ENCODE assay signal across 11 cellular contexts in genomic region chr6:137708481-137708880, GRCh38.
DNase-seq lines count a peak whose midpoint lies in the region; ATAC-seq and TF ChIP-seq lines count a peak whose summit lies in the region.
"Had no signal": no experiment of that assay in that cellular context is flagged by ENCODE, and none has a peak within 500 bp of the region (broad histone marks: within the 10 kb centered on the region; RNA-seq: fewer than 3 reads in every experiment).

No MANE protein-coding gene starts in this region.

- H3K36me3 Mint-ChIP-seq in activated T-cell treated with anti-CD3 and anti-CD28 coated beads, Interleukin-2, amount 50 U/mL, for 24 hours (ENCODE audit: low read depth): no peaks in the 10 kb centered on the region
- peaks cover 18% of the 10 kb centered on the region for H3K36me3 Mint-ChIP-seq in stimulated activated effector memory CD8-positive, alpha-beta T cell treated with anti-CD3 and anti-CD28 coated beads, Interleukin-12 subunit alpha, Interleukin-12 subunit beta, amount 100 ng/mL, for 72 hours
- H3K36me3 Mint-ChIP-seq: type B pancreatic cell had no signal

- H3K4me3 ChIP-seq in SJCRH30: no peak overlapping the region
- no peak overlapping the region for H3K4me3 ChIP-seq in effector memory CD4-positive, alpha-beta T cell (ENCODE audit: insufficient read depth, low read depth, low read length, poor library complexity, severe bottlenecking)

- TF ChIP-seq CTCF in GM13977 (IDR thresholded peaks at IDR 0.05; ENCODE audit: extremely low read depth, insufficient read depth, missing control alignments): no peak

- no peaks in the 10 kb centered on the region for H3K36me3 ChIP-seq in SJCRH30
- no peaks in the 10 kb centered on the region for H3K36me3 ChIP-seq in effector memory CD4-positive, alpha-beta T cell (ENCODE audit: control insufficient read depth, insufficient read depth, low read length)

- peak overlapping the region; percentile 20; the same call in 1 of the 2 replicates for H3K27ac ChIP-seq in SJCRH30
- H3K27ac ChIP-seq in effector memory CD4-positive, alpha-beta T cell (ENCODE audit: insufficient read depth, low read length, poor library complexity, severe bottlenecking): peak overlapping the region; percentile 89

- H3K4me1 ChIP-seq in SJCRH30: peaks cover 14% of the 10 kb centered on the region
- peaks cover 27% of the 10 kb centered on the region for H3K4me1 ChIP-seq in effector memory CD4-positive, alpha-beta T cell (ENCODE audit: control insufficient read depth, insufficient read depth, low read length, poor library complexity, severe bottlenecking)

- no peak for DNase-seq in activated T-cell treated with anti-CD3 and anti-CD28 coated beads, Interleukin-2, amount 50 U/mL, for 24 hours
- no peak for DNase-seq in activated T-cell treated with anti-CD3 and anti-CD28 coated beads for 4 hours
- no peak for DNase-seq in SJCRH30
- no peak for DNase-seq in effector memory CD4-positive, alpha-beta T cell
- DNase-seq in stimulated activated effector memory CD8-positive, alpha-beta T cell treated with anti-CD3 and anti-CD28 coated beads, Interleukin-12 subunit alpha, Interleukin-12 subunit beta, amount 100 ng/mL, for 72 hours (ENCODE audit: low spot score in 2 of 2): no peak
- no peak for DNase-seq in 8988T
- no peak for DNase-seq in NOMO-1 treated with DMSO at 0.1 percent for 48 hours (lab: John Stamatoyannopoulos, UW; ENCODE audit: unreplicated experiment)
- no peak for DNase-seq in GM13977 (ENCODE audit: low spot score)

- H3K9me3 Mint-ChIP-seq in activated T-cell treated with anti-CD3 and anti-CD28 coated beads, Interleukin-2, amount 50 U/mL, for 24 hours: peaks cover 6% of the 10 kb centered on the region
- peaks cover 7% of the 10 kb centered on the region for H3K9me3 Mint-ChIP-seq in stimulated activated effector memory CD8-positive, alpha-beta T cell treated with anti-CD3 and anti-CD28 coated beads, Interleukin-12 subunit alpha, Interleukin-12 subunit beta, amount 100 ng/mL, for 72 hours
- H3K9me3 Mint-ChIP-seq: H9, type B pancreatic cell had no signal

- in situ Hi-C loops in GM13977 (cut with MboI; ENCODE audit: low pct_unique_long_range_greater_than_20kb, low sequenced_read_pairs, unreplicated experiment): loop anchor here (5.0 kb wide), 2 partner anchors 159 to 234 kb away; partner anchors contain the start of gene TNFAIP3

- peaks cover 70% of the 10 kb centered on the region for H3K4me1 Mint-ChIP-seq in activated T-cell treated with anti-CD3 and anti-CD28 coated beads, Interleukin-2, amount 50 U/mL, for 24 hours (ENCODE audit: low read depth)
- peaks cover 80% of the 10 kb centered on the region for H3K4me1 Mint-ChIP-seq in stimulated activated effector memory CD8-positive, alpha-beta T cell treated with anti-CD3 and anti-CD28 coated beads, Interleukin-12 subunit alpha, Interleukin-12 subunit beta, amount 100 ng/mL, for 72 hours

- no peak for ATAC-seq in stimulated activated effector memory CD8-positive, alpha-beta T cell treated with anti-CD3 and anti-CD28 coated beads, Interleukin-12 subunit alpha, Interleukin-12 subunit beta, amount 100 ng/mL, for 72 hours

- peak overlapping the region; percentile 90 for H3K27ac Mint-ChIP-seq in activated T-cell treated with anti-CD3 and anti-CD28 coated beads, Interleukin-2, amount 50 U/mL, for 24 hours
- H3K27ac Mint-ChIP-seq in stimulated activated effector memory CD8-positive, alpha-beta T cell treated with anti-CD3 and anti-CD28 coated beads, Interleukin-12 subunit alpha, Interleukin-12 subunit beta, amount 100 ng/mL, for 72 hours: peak overlapping the region; percentile 92
- H3K27ac Mint-ChIP-seq: H9 had no signal

- H3K4me3 Mint-ChIP-seq in activated T-cell treated with anti-CD3 and anti-CD28 coated beads, Interleukin-2, amount 50 U/mL, for 24 hours: peak overlapping the region; percentile 55
- peak overlapping the region; percentile 68 for H3K4me3 Mint-ChIP-seq in stimulated activated effector memory CD8-positive, alpha-beta T cell treated with anti-CD3 and anti-CD28 coated beads, Interleukin-12 subunit alpha, Interleukin-12 subunit beta, amount 100 ng/mL, for 72 hours
- H3K4me3 Mint-ChIP-seq: H9, neural crest cell had no signal

- H3K9me3 ChIP-seq in SJCRH30 (replicated peaks): no peaks in the 10 kb centered on the region
- no peaks in the 10 kb centered on the region for H3K9me3 ChIP-seq in effector memory CD4-positive, alpha-beta T cell (ENCODE audit: control insufficient read depth, low read length)

- H3K27me3 Mint-ChIP-seq in activated T-cell treated with anti-CD3 and anti-CD28 coated beads, Interleukin-2, amount 50 U/mL, for 24 hours: no peaks in the 10 kb centered on the region

- H3K27me3 ChIP-seq in SJCRH30: no peaks in the 10 kb centered on the region
- H3K27me3 ChIP-seq in effector memory CD4-positive, alpha-beta T cell (replicated peaks; ENCODE audit: control insufficient read depth, insufficient read depth, low read length, poor library complexity, severe bottlenecking): no peaks in the 10 kb centered on the region
